Comparison of ENCODE assay signal across 23 cellular contexts in the genomic region with DNA sequence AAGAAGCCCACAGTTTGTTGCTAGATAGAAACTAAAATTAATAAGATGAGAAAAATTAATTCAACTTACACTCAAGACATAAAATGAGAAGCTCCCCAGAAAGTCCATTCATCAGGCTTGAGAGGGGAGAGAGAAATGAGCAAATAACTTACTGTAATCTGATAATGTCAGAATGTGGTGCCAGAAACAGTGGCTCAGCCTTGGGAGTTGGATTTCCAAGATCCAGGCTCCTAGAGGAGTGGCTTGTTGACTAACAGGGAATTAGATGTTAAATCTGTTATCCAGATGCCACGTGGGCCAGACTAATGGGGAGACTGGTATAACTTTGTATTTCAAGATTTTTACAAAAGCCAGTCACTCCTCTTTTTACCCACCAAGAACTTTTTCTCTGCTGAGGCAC.
"Had no signal": no experiment of that assay in that cellular context is flagged by ENCODE, and none has a peak within 500 bp of the region (broad histone marks: within the 10 kb centered on the region; RNA-seq: fewer than 3 reads in every experiment).

No MANE protein-coding gene starts in this region.

- H3K4me1 ChIP-seq: Peyer's patch, SJCRH30 had no signal

- H3K9me3 ChIP-seq: Peyer's patch, SJCRH30, SK-N-SH had no signal

- H3K4me3 ChIP-seq: cardiac muscle cell, Peyer's patch, SJCRH30 had no signal

- H3K27me3 ChIP-seq: brain microvascular endothelial cell, cardiac muscle cell, Peyer's patch, SJCRH30 had no signal

- H3K36me3 ChIP-seq: brain microvascular endothelial cell, cardiac muscle cell, Peyer's patch had no signal

- ATAC-seq: activated CD4-positive, alpha-beta T cell treated with anti-CD3 and anti-CD28 coated beads for 36 hours; activated T-helper 17 cell treated with anti-CD3 and anti-CD28 coated beads, Interleukin-2, amount 50 U/mL, for 72 hours had no signal

- H3K27ac ChIP-seq: brain microvascular endothelial cell, cardiac muscle cell, Peyer's patch, RWPE1, SJCRH30 had no signal

- DNase-seq: activated CD4-positive, alpha-beta memory T cell treated with anti-CD3 and anti-CD28 coated beads, Interleukin-2, amount 10 ng/mL, durations not matched to agents 7 days and 5 days; activated CD4-positive, alpha-beta T cell treated with anti-CD3 and anti-CD28 coated beads for 36 hours; activated CD4-positive, alpha-beta T cell treated with anti-CD3 and anti-CD28 coated beads, Interleukin-2, amount 50 U/mL, for 1 hour; activated gamma-delta T cell; activated naive CD4-positive, alpha-beta T cell treated with anti-CD3 and anti-CD28 coated beads for 36 hours; activated T-cell treated with anti-CD3 and anti-CD28 coated beads for 4 hours; activated T-cell treated with anti-CD3 and anti-CD28 coated beads, Interleukin-2, amount 50 U/mL, for 48 hours; brain microvascular endothelial cell; KG1; NCI-H1092; NCI-H1417; NCI-H1930; NCI-H345; NCI-H510A; NCI-H526 treated with DMSO at 0.1 percent for 48 hours; Peyer's patch; Right ventricle myocardium superior; SJCRH30; SK-N-SH; T-helper 1 cell had no signal
